ENCODE assay signal across 16 cellular contexts in the genomic region with DNA sequence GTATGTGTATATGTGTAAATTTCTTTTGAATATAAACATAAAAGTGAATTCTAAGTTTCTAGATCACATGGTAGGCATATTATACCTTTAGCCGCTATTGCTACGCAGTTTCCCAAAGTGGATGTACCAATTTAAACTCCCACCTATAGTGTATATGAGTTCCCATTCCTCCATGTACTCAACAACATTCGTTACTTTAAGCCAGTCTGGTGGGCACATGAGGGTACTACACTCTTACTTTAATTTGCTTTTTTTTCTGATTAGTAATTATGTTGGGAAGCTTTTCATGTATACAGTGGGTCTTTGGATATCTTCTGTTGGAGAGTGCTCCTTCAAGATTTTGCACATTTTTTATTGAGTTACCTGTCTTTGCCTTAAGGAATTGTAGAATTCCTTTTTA.
DNase-seq lines count a peak whose midpoint lies in the region; ATAC-seq and TF ChIP-seq lines count a peak whose summit lies in the region.
"Had no signal": no experiment of that assay in that cellular context is flagged by ENCODE, and none has a peak within 500 bp of the region (broad histone marks: within the 10 kb centered on the region; RNA-seq: fewer than 3 reads in every experiment).

No MANE protein-coding gene starts in this region.

- TF ChIP-seq POLR2A in HCT116 (IDR thresholded peaks at IDR 0.05; ENCODE audit: borderline replicate concordance, extremely low read depth, insufficient read depth, insufficient read length): no peak

- H3K9me3 Mint-ChIP-seq in activated CD4-positive, alpha-beta memory T cell treated with anti-CD3 and anti-CD28 coated beads, Interleukin-2, amount 10 ng/mL, durations not matched to agents 7 days and 5 days: no peaks in the 10 kb centered on the region
- peaks cover 0 to 3% (median 2%) of the 10 kb centered on the region in 3 donors for H3K9me3 Mint-ChIP-seq in T-cell

- no peaks in the 10 kb centered on the region for H3K4me1 Mint-ChIP-seq in activated CD4-positive, alpha-beta memory T cell treated with anti-CD3 and anti-CD28 coated beads, Interleukin-2, amount 10 ng/mL, durations not matched to agents 7 days and 5 days
- no peaks in the 10 kb centered on the region for H3K4me1 Mint-ChIP-seq in T-cell

- no peaks in the 10 kb centered on the region for H3K79me2 ChIP-seq in HCT116 (ENCODE audit: insufficient read depth, low read length)
- H3K79me2 ChIP-seq in KMS-11 (ENCODE audit: insufficient read depth, low read depth): no peaks in the 10 kb centered on the region
- no peaks in the 10 kb centered on the region for H3K79me2 ChIP-seq in GM23248 (ENCODE audit: insufficient read depth)

- no peaks in the 10 kb centered on the region for H3K27me3 Mint-ChIP-seq in activated CD4-positive, alpha-beta memory T cell treated with anti-CD3 and anti-CD28 coated beads, Interleukin-2, amount 10 ng/mL, durations not matched to agents 7 days and 5 days
- H3K27me3 Mint-ChIP-seq in T-cell: no peaks in the 10 kb centered on the region

- no peak for TF ChIP-seq RAD21 in HCT116 (IDR thresholded peaks at IDR 0.05; ENCODE audit: low read depth)

- DNase-seq in HCT116 (ENCODE audit: low read depth, low spot score) (no peak), fibroblast of the aortic adventitia (ENCODE audit: low read depth) (no peak), thoracic aorta (ENCODE audit: low spot score) (no peak), GM23248 (no peak), T-cell (no peak)
- no peak for DNase-seq in activated CD4-positive, alpha-beta memory T cell treated with anti-CD3 and anti-CD28 coated beads, Interleukin-2, amount 10 ng/mL, durations not matched to agents 7 days and 5 days
- DNase-seq: ACHN, AML-193, GOT3, NCI-H1436 treated with DMSO at 0.1 percent for 48 hours, NCI-H2029 treated with DMSO at 0.1 percent for 48 hours, NCI-H2171 treated with DMSO at 0.1 percent for 48 hours, NCI-H774, PC-9, SJCRH30 had no signal

- H3K27ac ChIP-seq in HCT116 (ENCODE audit: low read depth, low read length): no peak overlapping the region
- no peak overlapping the region for H3K27ac ChIP-seq in KMS-11
- H3K27ac ChIP-seq in thoracic aorta: no peak overlapping the region
- H3K27ac ChIP-seq in GM23248: no peak overlapping the region
- H3K27ac ChIP-seq: PC-9, SJCRH30 had no signal

- H3K27ac Mint-ChIP-seq in activated CD4-positive, alpha-beta memory T cell treated with anti-CD3 and anti-CD28 coated beads, Interleukin-2, amount 10 ng/mL, durations not matched to agents 7 days and 5 days: no peak overlapping the region
- no peak overlapping the region for H3K27ac Mint-ChIP-seq in T-cell

- H2AFZ ChIP-seq in HCT116 (ENCODE audit: low read depth, low read length, poor library complexity, severe bottlenecking) (no peak overlapping the region), KMS-11 (ENCODE audit: low read depth) (no peak overlapping the region), GM23248 (no peak overlapping the region)
- H2AFZ ChIP-seq: PC-9 had no signal

- no peak overlapping the region for H3K9ac ChIP-seq in HCT116 (ENCODE audit: low read length)
- H3K9ac ChIP-seq in KMS-11: no peak overlapping the region
- H3K9ac ChIP-seq in GM23248: no peak overlapping the region

- CTCF ChIA-PET in HCT116 (lab: Charles Lee) (no interaction called here), T-cell (lab: Charles Lee) (no interaction called here)
- CTCF ChIA-PET in activated CD4-positive, alpha-beta memory T cell treated with anti-CD3 and anti-CD28 coated beads, Interleukin-2, amount 10 ng/mL, durations not matched to agents 7 days and 5 days (lab: Charles Lee): no interaction called here

- no peaks in the 10 kb centered on the region for H3K4me1 ChIP-seq in HCT116 (ENCODE audit: control insufficient read depth in 1 of 2, insufficient read depth in 2 of 2, low read length in 2 of 2)
- H3K4me1 ChIP-seq in KMS-11 (ENCODE audit: low read depth, poor library complexity, severe bottlenecking): no peaks in the 10 kb centered on the region
- no peaks in the 10 kb centered on the region for H3K4me1 ChIP-seq in thoracic aorta (ENCODE audit: control insufficient read depth in 1 of 2, low read depth in 2 of 2)
- no peaks in the 10 kb centered on the region for H3K4me1 ChIP-seq in GM23248 (ENCODE audit: insufficient read depth)
- H3K4me1 ChIP-seq: SJCRH30 had no signal

- no peak overlapping the region for H3K4me3 Mint-ChIP-seq in activated CD4-positive, alpha-beta memory T cell treated with anti-CD3 and anti-CD28 coated beads, Interleukin-2, amount 10 ng/mL, durations not matched to agents 7 days and 5 days
- no peak overlapping the region for H3K4me3 Mint-ChIP-seq in T-cell

- WGBS in GM23248 (ENCODE audit: low coverage in 1 of 2, low lambda C conversion rate in 2 of 2, missing lambda C conversion rate in 2 of 2), 2 experiments: 28 to 29% methylated on average over 3 of the region's 3 CpGs

- H3F3A ChIP-seq in GM23248 (ENCODE audit: insufficient read depth): no peaks in the 10 kb centered on the region

- ATAC-seq in HCT116 (no peak), thoracic aorta (ENCODE audit: insufficient number of reproducible peaks, low FRiP score, low read depth) (no peak), T-cell (replicated peaks in 1 of 4) (no peak)

- intact Hi-C loops in HCT116 (cut with micrococcal nuclease): no loop called here

- H3K4me2 ChIP-seq in HCT116 (ENCODE audit: low read length) (no peak overlapping the region), KMS-11 (no peak overlapping the region), GM23248 (ENCODE audit: unreplicated experiment) (no peak overlapping the region)
- H3K4me2 ChIP-seq: PC-9 had no signal

- in situ Hi-C loops in GM23248 (cut with MboI): no loop called here

- H3K36me3 Mint-ChIP-seq in activated CD4-positive, alpha-beta memory T cell treated with anti-CD3 and anti-CD28 coated beads, Interleukin-2, amount 10 ng/mL, durations not matched to agents 7 days and 5 days (ENCODE audit: low read depth): no peaks in the 10 kb centered on the region
- H3K36me3 Mint-ChIP-seq in T-cell: no peaks in the 10 kb centered on the region

- H3K9me3 ChIP-seq in HCT116 (ENCODE audit: control insufficient read depth in 1 of 2, insufficient read depth in 1 of 2, low read depth in 1 of 2, low read length in 2 of 2): no peaks in the 10 kb centered on the region
- no peaks in the 10 kb centered on the region for H3K9me3 ChIP-seq in thoracic aorta
- peaks cover 3% of the 10 kb centered on the region for H3K9me3 ChIP-seq in GM23248 (ENCODE audit: low read depth)
- H3K9me3 ChIP-seq: SJCRH30 had no signal

- POLR2A ChIA-PET in HCT116 (lab: Charles Lee): no interaction called here
- POLR2A ChIA-PET in activated CD4-positive, alpha-beta memory T cell treated with anti-CD3 and anti-CD28 coated beads, Interleukin-2, amount 10 ng/mL, durations not matched to agents 7 days and 5 days (lab: Charles Lee): no interaction called here
- POLR2A ChIA-PET in T-cell (lab: Charles Lee): no interaction called here

- no peaks in the 10 kb centered on the region for H3K27me3 ChIP-seq in HCT116 (ENCODE audit: insufficient read depth, low read length)
- H3K27me3 ChIP-seq in KMS-11 (ENCODE audit: insufficient read depth, low read depth): no peaks in the 10 kb centered on the region
- no peaks in the 10 kb centered on the region for H3K27me3 ChIP-seq in thoracic aorta (replicated peaks; ENCODE audit: insufficient read depth)
- H3K27me3 ChIP-seq in GM23248 (replicated peaks; ENCODE audit: insufficient read depth): no peaks in the 10 kb centered on the region
- H3K27me3 ChIP-seq: SJCRH30 had no signal

- BruUV-seq in HCT116 (replicated peaks; lab: Mats Ljungman, UMichigan): no TSS peak

- H4K20me1 ChIP-seq in HCT116 (ENCODE audit: insufficient read depth) (no peaks in the 10 kb centered on the region), KMS-11 (ENCODE audit: insufficient read depth) (no peaks in the 10 kb centered on the region), GM23248 (ENCODE audit: insufficient read depth) (no peaks in the 10 kb centered on the region)

- H3K36me3 ChIP-seq in HCT116 (ENCODE audit: control insufficient read depth in 1 of 2, insufficient read depth in 2 of 2, low read length in 2 of 2) (no peaks in the 10 kb centered on the region), KMS-11 (ENCODE audit: insufficient read depth) (no peaks in the 10 kb centered on the region), thoracic aorta (no peaks in the 10 kb centered on the region), GM23248 (ENCODE audit: low read depth) (no peaks in the 10 kb centered on the region)
- H3K36me3 ChIP-seq: SJCRH30 had no signal

- H3K9me2 ChIP-seq in HCT116 (ENCODE audit: insufficient read depth) (no peaks in the 10 kb centered on the region), GM23248 (ENCODE audit: insufficient read depth) (no peaks in the 10 kb centered on the region)

- peak in 2 of 3 experiments; percentile 13 to 35; a peak in 2 of 6 replicates for TF ChIP-seq CTCF in HCT116 (IDR thresholded peaks at IDR 0.05 in 2 of 3, conservative IDR thresholded peaks at IDR 0.05 in 1 of 3; ENCODE audit: borderline replicate concordance in 1 of 3, insufficient read depth in 1 of 3, low read depth in 2 of 3, low read length in 2 of 3)
- TF ChIP-seq CTCF in KMS-11 (conservative IDR thresholded peaks at IDR 0.05; ENCODE audit: low read depth, low read length): 0 out of 2 replicates have a peak, but pooled peaks have one; percentile 9
- peak; percentile 24 for TF ChIP-seq CTCF in fibroblast of the aortic adventitia (IDR thresholded peaks at IDR 0.05; ENCODE audit: insufficient read depth, low read length)
- peak; percentile 9 for TF ChIP-seq CTCF in thoracic aorta (IDR thresholded peaks at IDR 0.05)

- RAD21 ChIA-PET in HCT116 (lab: Charles Lee; ENCODE audit: low non-redundant PET in 1 of 2, low total read pairs in 2 of 2, uncharacterized antibody in 2 of 2, unreplicated experiment in 2 of 2): no interaction called here

- H3K4me3 ChIP-seq in HCT116 (replicated peaks in 1 of 2; ENCODE audit: low read depth in 1 of 2, low read length in 2 of 2) (no peak overlapping the region), KMS-11 (IDR thresholded peaks at IDR 0.05; ENCODE audit: insufficient read depth, low read depth, low read length) (no peak overlapping the region), fibroblast of the aortic adventitia (ENCODE audit: low read depth, low read length) (no peak overlapping the region), thoracic aorta (no peak overlapping the region), GM23248 (no peak overlapping the region)
- H3K4me3 ChIP-seq: PC-9, SJCRH30 had no signal

TF ChIP-seq in HCT116, 20 proteins besides CTCF, POLR2A, EP300 and RAD21 (continues in another document):
- TF ChIP-seq SP1 (IDR thresholded peaks at IDR 0.05; ENCODE audit: low read depth): no peak
- no peak for TF ChIP-seq CEBPB (IDR thresholded peaks at IDR 0.05; ENCODE audit: low read depth)
- TF ChIP-seq JUND (IDR thresholded peaks at IDR 0.05): no peak
- TF ChIP-seq, protein P1, sequence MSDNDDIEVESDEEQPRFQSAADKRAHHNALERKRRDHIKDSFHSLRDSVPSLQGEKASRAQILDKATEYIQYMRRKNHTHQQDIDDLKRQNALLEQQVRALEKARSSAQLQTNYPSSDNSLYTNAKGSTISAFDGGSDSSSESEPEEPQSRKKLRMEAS (IDR thresholded peaks at IDR 0.05): no peak
- TF ChIP-seq TCF7L2 (IDR thresholded peaks at IDR 0.05; ENCODE audit: borderline replicate concordance, extremely low read depth, insufficient read depth, insufficient read length): no peak
- no peak for TF ChIP-seq EZH2phosphoT487 (IDR thresholded peaks at IDR 0.05; ENCODE audit: borderline replicate concordance)
- TF ChIP-seq EZH2 (IDR thresholded peaks at IDR 0.05): no peak
